In genomic region chr4:80492761-80493160, GRCh38 we compare ENCODE assay signal across 8 cellular contexts.
DNase-seq lines count a peak whose midpoint lies in the region; ATAC-seq and TF ChIP-seq lines count a peak whose summit lies in the region.

No MANE protein-coding gene starts in this region.

- no peaks in the 10 kb centered on the region for H3K9me3 ChIP-seq in ovary

- TF ChIP-seq EP300 in ovary (IDR thresholded peaks at IDR 0.05), result no peak

- ATAC-seq in HG03432 (IDR thresholded peaks at IDR 0.05; ENCODE audit: unreplicated experiment), result peak; percentile 62

- H3K4me1 ChIP-seq in ovary (ENCODE audit: insufficient read depth), result no peaks in the 10 kb centered on the region

- no peak overlapping the region for H3K27ac ChIP-seq in ovary

- H3K27ac Mint-ChIP-seq in Calu3 (ENCODE audit: unreplicated experiment), result peak overlapping the region; percentile 8

- no peaks in the 10 kb centered on the region for H3K36me3 Mint-ChIP-seq in Calu3 (ENCODE audit: insufficient read depth, unreplicated experiment)

- H3K36me3 ChIP-seq in ovary, result no peaks in the 10 kb centered on the region

- intact Hi-C loops in Calu3 (cut with micrococcal nuclease; ENCODE audit: unreplicated experiment) (no loop called here), ovary (cut with DNase I) (no loop called here)

- 86 to 93% (median 88%) methylated on average over 1 of the region's 1 CpG for WGBS in ovary, 3 donors

- H3K4me3 ChIP-seq in ovary, result no peak overlapping the region

- H3K27me3 Mint-ChIP-seq in Calu3 (ENCODE audit: unreplicated experiment), result no peaks in the 10 kb centered on the region

- in situ Hi-C loops in G401 (cut with HindIII; ENCODE audit: low sequenced_read_pairs), result no loop called here

- CTCF ChIA-PET in Calu3 (lab: Charles Lee), result no interaction called here

- peaks cover 15% of the 10 kb centered on the region for H3K4me1 Mint-ChIP-seq in Calu3 (ENCODE audit: low read depth, unreplicated experiment)

- BruUV-seq in Calu3 (replicated peaks; lab: Mats Ljungman, UMichigan), result no TSS peak

- no peaks in the 10 kb centered on the region for H3K27me3 ChIP-seq in ovary

- TF ChIP-seq CTCF in Calu3 (IDR thresholded peaks at IDR 0.05; ENCODE audit: unreplicated experiment) (no peak), ovary (IDR thresholded peaks at IDR 0.05) (no peak)

- DNase-seq in Calu3 (peak; percentile 25), islet precursor cell (peak; percentile 60), ovary (no peak), NCI-H524 treated with DMSO at 0.1 percent for 48 hours (lab: John Stamatoyannopoulos, UW) (no peak), G401 (ENCODE audit: low spot score) (no peak), T1000 (lab: John Stamatoyannopoulos, UW) (no peak)
- DNase-seq in activated CD4-positive, alpha-beta T cell treated with anti-CD3 and anti-CD28 coated beads, Interleukin-2, amount 50 U/mL, for 1 hour, result peak; percentile 35

- no peak for TF ChIP-seq POLR2A in ovary (IDR thresholded peaks at IDR 0.05)

- H3K9me3 Mint-ChIP-seq in Calu3 (ENCODE audit: low read depth, unreplicated experiment), result peaks cover 7% of the 10 kb centered on the region

- H3K4me3 Mint-ChIP-seq in Calu3 (ENCODE audit: low read depth, unreplicated experiment), result no peak overlapping the region

Comparison
In these comparisons a context has a peak if more than half of its experiments do, and no peak if none do; other contexts are left out.
1. DNase-seq: peak in Calu3 (single experiment), activated CD4-positive, alpha-beta T cell treated with anti-CD3 and anti-CD28 coated beads, Interleukin-2, amount 50 U/mL, for 1 hour (single experiment) and islet precursor cell (single experiment); none in ovary (0 of 5), NCI-H524 treated with DMSO at 0.1 percent for 48 hours (single experiment), G401 (single experiment) and T1000 (single experiment).